In genomic region chr4:176212388-176212787, GRCh38 we compare ENCODE assay signal across 6 cellular contexts. TPM values are rescaled to one million over a fixed set of nuclear protein-coding genes. Genes with fewer than 3 reads are reported as not detected.
"Had no signal": no experiment of that assay in that cellular context is flagged by ENCODE, and none has a peak within 500 bp of the region (broad histone marks: within the 10 kb centered on the region; RNA-seq: fewer than 3 reads in every experiment).

No MANE protein-coding gene starts in this region.

RNA-seq across cellular contexts. Expression of gene SPATA4, which starts 17.0 kb away (rescaled TPM):
- total RNA-seq: Right ventricle myocardium inferior; RPMI7951; SK-MEL-5; T-cell; T-helper 1 cell treated with Interleukin-12 subunit alpha and Interleukin-12 subunit beta and Interleukin-4 antibody, amounts not matched to agents 30 ng/mL and 1 ng/mL, for 36 hours had no signal

RNA-seq across cellular contexts. Expression of gene ASB5, which starts 56.6 kb away (rescaled TPM):
- total RNA-seq: PC-9; RPMI7951; T-cell; T-helper 1 cell treated with Interleukin-12 subunit alpha and Interleukin-12 subunit beta and Interleukin-4 antibody, amounts not matched to agents 30 ng/mL and 1 ng/mL, for 36 hours had no signal
